In genomic region chr1:107669996-107670395, GRCh38 we compare ENCODE assay signal across 12 cellular contexts.
A peak's percentile ranks its signal among the peaks of the same experiment; 100 is the strongest.
DNase-seq lines count a peak whose midpoint lies in the region; ATAC-seq and TF ChIP-seq lines count a peak whose summit lies in the region.
"Had no signal": no experiment of that assay in that cellular context is flagged by ENCODE, and none has a peak within 500 bp of the region (broad histone marks: within the 10 kb centered on the region; RNA-seq: fewer than 3 reads in every experiment).

No MANE protein-coding gene starts in this region.

- no peak for ATAC-seq in activated T-helper 17 cell treated with anti-CD3 and anti-CD28 coated beads, Interleukin-2, amount 50 U/mL, for 72 hours (replicated peaks)
- ATAC-seq in activated T-cell treated with anti-CD3 and anti-CD28 coated beads, Interleukin-2, amount 50 U/mL, for 4 hours: no peak

- H3K4me3 Mint-ChIP-seq in activated naive CD4-positive, alpha-beta T cell treated with anti-CD3 and anti-CD28 coated beads, Interleukin-2, amount 10 ng/mL, durations not matched to agents 7 days and 5 days: no peak overlapping the region
- H3K4me3 Mint-ChIP-seq in activated T-helper 17 cell treated with anti-CD3 and anti-CD28 coated beads, Interleukin-2, amount 50 U/mL, for 72 hours: no peak overlapping the region
- no peak overlapping the region for H3K4me3 Mint-ChIP-seq in activated T-cell treated with anti-CD3 and anti-CD28 coated beads, Interleukin-2, amount 50 U/mL, for 4 hours

- no peak overlapping the region for H3K27ac Mint-ChIP-seq in activated naive CD4-positive, alpha-beta T cell treated with anti-CD3 and anti-CD28 coated beads, Interleukin-2, amount 10 ng/mL, durations not matched to agents 7 days and 5 days
- no peak overlapping the region for H3K27ac Mint-ChIP-seq in activated T-helper 17 cell treated with anti-CD3 and anti-CD28 coated beads, Interleukin-2, amount 50 U/mL, for 72 hours

- peak overlapping the region; percentile 36 for H3K27ac ChIP-seq in 22Rv1
- no peak overlapping the region for H3K27ac ChIP-seq in HEK293 (ENCODE audit: extremely low read depth, low read depth, low read length)

- H3K27me3 Mint-ChIP-seq in activated naive CD4-positive, alpha-beta T cell treated with anti-CD3 and anti-CD28 coated beads, Interleukin-2, amount 10 ng/mL, durations not matched to agents 7 days and 5 days: no peaks in the 10 kb centered on the region
- H3K27me3 Mint-ChIP-seq in activated T-helper 17 cell treated with anti-CD3 and anti-CD28 coated beads, Interleukin-2, amount 50 U/mL, for 72 hours: no peaks in the 10 kb centered on the region
- no peaks in the 10 kb centered on the region for H3K27me3 Mint-ChIP-seq in activated T-cell treated with anti-CD3 and anti-CD28 coated beads, Interleukin-2, amount 50 U/mL, for 4 hours (ENCODE audit: low read depth)

- no peaks in the 10 kb centered on the region for H3K36me3 ChIP-seq in HEK293 (ENCODE audit: control insufficient read depth in 2 of 2, insufficient read depth in 1 of 2, low read length in 2 of 2)

- H3K9me3 ChIP-seq in HEK293 (ENCODE audit: control insufficient read depth, insufficient read depth, low read depth, low read length): no peaks in the 10 kb centered on the region

- POLR2A ChIA-PET in HEK293 (lab: Yijun Ruan, JAX): no interaction called here

- H3K4me1 Mint-ChIP-seq in activated naive CD4-positive, alpha-beta T cell treated with anti-CD3 and anti-CD28 coated beads, Interleukin-2, amount 10 ng/mL, durations not matched to agents 7 days and 5 days: no peaks in the 10 kb centered on the region
- no peaks in the 10 kb centered on the region for H3K4me1 Mint-ChIP-seq in activated T-helper 17 cell treated with anti-CD3 and anti-CD28 coated beads, Interleukin-2, amount 50 U/mL, for 72 hours
- no peaks in the 10 kb centered on the region for H3K4me1 Mint-ChIP-seq in activated T-cell treated with anti-CD3 and anti-CD28 coated beads, Interleukin-2, amount 50 U/mL, for 4 hours (ENCODE audit: low read depth)

- H3K4me1 ChIP-seq in HEK293 (ENCODE audit: control insufficient read depth, insufficient read depth, low read length): peaks cover 15% of the 10 kb centered on the region

- no peaks in the 10 kb centered on the region for H3K9me3 Mint-ChIP-seq in activated naive CD4-positive, alpha-beta T cell treated with anti-CD3 and anti-CD28 coated beads, Interleukin-2, amount 10 ng/mL, durations not matched to agents 7 days and 5 days
- no peaks in the 10 kb centered on the region for H3K9me3 Mint-ChIP-seq in activated T-helper 17 cell treated with anti-CD3 and anti-CD28 coated beads, Interleukin-2, amount 50 U/mL, for 72 hours
- H3K9me3 Mint-ChIP-seq in activated T-cell treated with anti-CD3 and anti-CD28 coated beads, Interleukin-2, amount 50 U/mL, for 4 hours: peaks cover 4% of the 10 kb centered on the region

- no peak for TF ChIP-seq CTCF in 22Rv1 (IDR thresholded peaks at IDR 0.05)
- TF ChIP-seq CTCF in HEK293 (tag by site-specific recombination; IDR thresholded peaks at IDR 0.05): no peak

- DNase-seq in SHP77 treated with DMSO at 0.1 percent for 48 hours (lab: John Stamatoyannopoulos, UW): peak; percentile 55
- peak; percentile 76 for DNase-seq in foreskin melanocyte
- DNase-seq in ecto neural progenitor cell (ENCODE audit: low spot score): no peak
- DNase-seq in activated naive CD4-positive, alpha-beta T cell treated with anti-CD3 and anti-CD28 coated beads, Interleukin-2, amount 10 ng/mL, durations not matched to agents 7 days and 5 days: no peak
- DNase-seq in activated T-cell treated with anti-CD3 and anti-CD28 coated beads, Interleukin-2, amount 50 U/mL, for 4 hours: no peak
- DNase-seq: activated CD4-positive, CD25-positive, alpha-beta regulatory T cell; NCI-H187 treated with DMSO at 0.1 percent for 48 hours; posterior cingulate gyrus; stimulated activated naive CD4-positive, alpha-beta T cell had no signal

- H3K36me3 Mint-ChIP-seq in activated naive CD4-positive, alpha-beta T cell treated with anti-CD3 and anti-CD28 coated beads, Interleukin-2, amount 10 ng/mL, durations not matched to agents 7 days and 5 days: no peaks in the 10 kb centered on the region
- no peaks in the 10 kb centered on the region for H3K36me3 Mint-ChIP-seq in activated T-helper 17 cell treated with anti-CD3 and anti-CD28 coated beads, Interleukin-2, amount 50 U/mL, for 72 hours (ENCODE audit: low read depth)
- peaks cover 16% of the 10 kb centered on the region for H3K36me3 Mint-ChIP-seq in activated T-cell treated with anti-CD3 and anti-CD28 coated beads, Interleukin-2, amount 50 U/mL, for 4 hours (ENCODE audit: insufficient read depth)

- CTCF ChIA-PET in HEK293 (lab: Yijun Ruan, JAX): interaction anchor here (0.7 to 1.4 kb wide), 5 partner anchors 8 to 78 kb away, joined by 3 to 4 read pairs (median 3); no protein-coding TSS in a partner anchor
- CTCF ChIA-PET in activated naive CD4-positive, alpha-beta T cell treated with anti-CD3 and anti-CD28 coated beads, Interleukin-2, amount 10 ng/mL, durations not matched to agents 7 days and 5 days (lab: Charles Lee): no interaction called here

- no peak overlapping the region for H3K4me3 ChIP-seq in HEK293 (ENCODE audit: low read depth, low read length)

TF ChIP-seq in HEK293, 187 proteins besides CTCF, POLR2A, EP300 and RAD21 (continues in another document):
- no peak for TF ChIP-seq ZNF510 (tag by site-specific recombination; IDR thresholded peaks at IDR 0.05; ENCODE audit: insufficient replicate concordance)
- no peak for TF ChIP-seq ZNF248 (tag by site-specific recombination; IDR thresholded peaks at IDR 0.05)
- no peak for TF ChIP-seq SP2 (tag by site-specific recombination; IDR thresholded peaks at IDR 0.05)
- 0 out of 2 replicates have a peak, but pooled peaks have one; percentile 9 for TF ChIP-seq ZNF629 (tag by site-specific recombination; IDR thresholded peaks at IDR 0.05)
- no peak for TF ChIP-seq AEBP2 (tag by site-specific recombination; IDR thresholded peaks at IDR 0.05; ENCODE audit: borderline replicate concordance)
- TF ChIP-seq, protein P1, sequence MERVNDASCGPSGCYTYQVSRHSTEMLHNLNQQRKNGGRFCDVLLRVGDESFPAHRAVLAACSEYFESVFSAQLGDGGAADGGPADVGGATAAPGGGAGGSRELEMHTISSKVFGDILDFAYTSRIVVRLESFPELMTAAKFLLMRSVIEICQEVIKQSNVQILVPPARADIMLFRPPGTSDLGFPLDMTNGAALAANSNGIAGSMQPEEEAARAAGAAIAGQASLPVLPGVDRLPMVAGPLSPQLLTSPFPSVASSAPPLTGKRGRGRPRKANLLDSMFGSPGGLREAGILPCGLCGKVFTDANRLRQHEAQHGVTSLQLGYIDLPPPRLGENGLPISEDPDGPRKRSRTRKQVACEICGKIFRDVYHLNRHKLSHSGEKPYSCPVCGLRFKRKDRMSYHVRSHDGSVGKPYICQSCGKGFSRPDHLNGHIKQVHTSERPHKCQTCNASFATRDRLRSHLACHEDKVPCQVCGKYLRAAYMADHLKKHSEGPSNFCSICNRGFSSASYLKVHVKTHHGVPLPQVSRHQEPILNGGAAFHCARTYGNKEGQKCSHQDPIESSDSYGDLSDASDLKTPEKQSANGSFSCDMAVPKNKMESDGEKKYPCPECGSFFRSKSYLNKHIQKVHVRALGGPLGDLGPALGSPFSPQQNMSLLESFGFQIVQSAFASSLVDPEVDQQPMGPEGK (tag by site-specific recombination; IDR thresholded peaks at IDR 0.05): no peak
- TF ChIP-seq KLF16 (tag by site-specific recombination; IDR thresholded peaks at IDR 0.05): no peak
- TF ChIP-seq, protein P2, sequence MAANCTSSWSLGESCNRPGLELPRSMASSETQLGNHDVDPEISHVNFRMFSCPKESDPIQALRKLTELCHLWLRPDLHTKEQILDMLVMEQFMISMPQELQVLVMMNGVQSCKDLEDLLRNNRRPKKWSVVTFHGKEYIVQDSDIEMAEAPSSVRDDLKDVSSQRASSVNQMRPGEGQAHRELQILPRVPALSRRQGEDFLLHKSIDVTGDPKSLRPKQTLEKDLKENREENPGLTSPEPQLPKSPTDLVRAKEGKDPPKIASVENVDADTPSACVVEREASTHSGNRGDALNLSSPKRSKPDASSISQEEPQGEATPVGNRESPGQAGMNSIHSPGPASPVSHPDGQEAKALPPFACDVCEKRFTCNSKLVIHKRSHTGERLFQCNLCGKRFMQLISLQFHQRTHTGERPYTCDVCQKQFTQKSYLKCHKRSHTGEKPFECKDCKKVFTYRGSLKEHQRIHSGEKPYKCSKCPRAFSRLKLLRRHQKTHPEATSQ (tag by site-specific recombination; IDR thresholded peaks at IDR 0.05): no peak
- TF ChIP-seq, protein P3, sequence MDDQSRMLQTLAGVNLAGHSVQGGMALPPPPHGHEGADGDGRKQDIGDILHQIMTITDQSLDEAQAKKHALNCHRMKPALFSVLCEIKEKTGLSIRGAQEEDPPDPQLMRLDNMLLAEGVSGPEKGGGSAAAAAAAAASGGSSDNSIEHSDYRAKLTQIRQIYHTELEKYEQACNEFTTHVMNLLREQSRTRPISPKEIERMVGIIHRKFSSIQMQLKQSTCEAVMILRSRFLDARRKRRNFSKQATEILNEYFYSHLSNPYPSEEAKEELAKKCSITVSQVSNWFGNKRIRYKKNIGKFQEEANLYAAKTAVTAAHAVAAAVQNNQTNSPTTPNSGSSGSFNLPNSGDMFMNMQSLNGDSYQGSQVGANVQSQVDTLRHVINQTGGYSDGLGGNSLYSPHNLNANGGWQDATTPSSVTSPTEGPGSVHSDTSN (CRISPR knock-in tag; IDR thresholded peaks at IDR 0.05): no peak
- TF ChIP-seq ZBTB17 (tag by site-specific recombination; IDR thresholded peaks at IDR 0.05): 0 out of 2 replicates have a peak, but pooled peaks have one; percentile 35
- TF ChIP-seq KLF10 (tag by site-specific recombination; IDR thresholded peaks at IDR 0.05): peak; percentile 24; the same call in 1 of the 2 replicates
- no peak for TF ChIP-seq ZNF366 (tag by site-specific recombination; conservative IDR thresholded peaks at IDR 0.05)
- no peak for TF ChIP-seq ZBTB48 (tag by site-specific recombination; IDR thresholded peaks at IDR 0.05)
- no peak for TF ChIP-seq ZNF404 (tag by site-specific recombination; IDR thresholded peaks at IDR 0.05)

Comparison
In these comparisons a context has a peak if more than half of its experiments do, and no peak if none do; other contexts are left out.
1. DNase-seq: peak in SHP77 treated with DMSO at 0.1 percent for 48 hours (single experiment) and foreskin melanocyte (single experiment); none in ecto neural progenitor cell (single experiment), activated naive CD4-positive, alpha-beta T cell treated with anti-CD3 and anti-CD28 coated beads, Interleukin-2, amount 10 ng/mL, durations not matched to agents 7 days and 5 days (single experiment) and activated T-cell treated with anti-CD3 and anti-CD28 coated beads, Interleukin-2, amount 50 U/mL, for 4 hours (single experiment).